12 cellular contexts compared by ENCODE assay signal in genomic region chr6:82906951-82907350, GRCh38.
DNase-seq lines count a peak whose midpoint lies in the region; ATAC-seq and TF ChIP-seq lines count a peak whose summit lies in the region.
"Had no signal": no experiment of that assay in that cellular context is flagged by ENCODE, and none has a peak within 500 bp of the region (broad histone marks: within the 10 kb centered on the region; RNA-seq: fewer than 3 reads in every experiment).

No MANE protein-coding gene starts in this region.

- H3K23me2 ChIP-seq in H9 (ENCODE audit: insufficient read length, low read depth, low read length, poor library complexity, severe bottlenecking): no peaks in the 10 kb centered on the region

- no peak overlapping the region for H4K5ac ChIP-seq in H9 (ENCODE audit: insufficient read length, low read depth, low read length)

- H2BK5ac ChIP-seq in H9 (ENCODE audit: insufficient read length, low read length): no peak overlapping the region

- no peak overlapping the region for H2BK20ac ChIP-seq in H9 (ENCODE audit: low read depth, low read length, poor library complexity, severe bottlenecking)

- DNase-seq in EL: peak; percentile 79
- peak; percentile 12 to 35 for DNase-seq in PC-9
- DNase-seq in nephron progenitor cell: no peak
- no peak for DNase-seq in H9
- DNase-seq in sciatic nerve (ENCODE audit: low spot score): no peak
- DNase-seq: CD4-positive, alpha-beta memory T cell; immature natural killer cell had no signal

- H3K4ac ChIP-seq in H9 (ENCODE audit: low read depth, low read length): no peak overlapping the region

- no peak overlapping the region for H3K9ac ChIP-seq in H9 (ENCODE audit: extremely low read depth, insufficient read length, low read length)

- H3K4me2 ChIP-seq in PC-9 (no peak overlapping the region), H9 (ENCODE audit: insufficient read depth, insufficient read length, low read length) (no peak overlapping the region)

- no peaks in the 10 kb centered on the region for H3K9me3 ChIP-seq in PC-9 (ENCODE audit: insufficient read depth, low read depth)
- H3K9me3 ChIP-seq in H9 (ENCODE audit: control insufficient read depth, low read depth, low read length): no peaks in the 10 kb centered on the region

- H3K36me3 Mint-ChIP-seq in nephron progenitor cell (ENCODE audit: low read depth): no peaks in the 10 kb centered on the region
- no peaks in the 10 kb centered on the region for H3K36me3 Mint-ChIP-seq in H9 (ENCODE audit: insufficient read depth in 1 of 3, low read depth in 3 of 3)

- ATAC-seq in esophagus mucosa (peak; percentile 52), HG03025 (IDR thresholded peaks at IDR 0.05; ENCODE audit: low FRiP score, unreplicated experiment) (no peak), sciatic nerve (no peak), HG02642 (IDR thresholded peaks at IDR 0.05; ENCODE audit: poor library complexity, unreplicated experiment) (no peak)
- ATAC-seq: GM12878 had no signal

- H2BK15ac ChIP-seq in H9 (ENCODE audit: low read depth, low read length): no peak overlapping the region

- H2AFZ ChIP-seq in PC-9 (no peak overlapping the region), H9 (ENCODE audit: low read length) (no peak overlapping the region)

- peaks cover 9% of the 10 kb centered on the region for H3K4me1 ChIP-seq in PC-9 (replicated peaks; ENCODE audit: insufficient read depth)
- no peaks in the 10 kb centered on the region for H3K4me1 ChIP-seq in H9 (ENCODE audit: insufficient read depth, low read length)

- H3K4me3 ChIP-seq in PC-9: no peak overlapping the region
- H3K4me3 ChIP-seq: GM12878 had no signal

- POLR2A ChIA-PET in PC-9 (lab: Charles Lee; ENCODE audit: unreplicated experiment): no interaction called here

- intact Hi-C loops in PC-9 (cut with micrococcal nuclease; ENCODE audit: unreplicated experiment) (no loop called here), sciatic nerve (cut with DNase I) (no loop called here)

- H3K79me1 ChIP-seq in H9 (ENCODE audit: insufficient read depth, low read depth, low read length, poor library complexity, severe bottlenecking): no peaks in the 10 kb centered on the region

- no peak overlapping the region for H2AK5ac ChIP-seq in H9 (ENCODE audit: insufficient read length, low read length)

- 0 out of 2 replicates have a peak, but pooled peaks cover 4% of the 10 kb centered on the region for H3F3A ChIP-seq in PC-9 (ENCODE audit: insufficient read depth, low read depth)

- H3K27me3 ChIP-seq in PC-9 (ENCODE audit: insufficient read depth, low read depth) (no peaks in the 10 kb centered on the region), H9 (ENCODE audit: insufficient read depth, low read length) (no peaks in the 10 kb centered on the region)

- no peak overlapping the region for H3K18ac ChIP-seq in H9 (ENCODE audit: insufficient read length, low read depth, low read length)

- CTCF ChIA-PET in PC-9 (lab: Charles Lee): no interaction called here

- H2BK12ac ChIP-seq in H9 (ENCODE audit: insufficient read length, low read depth, low read length): no peak overlapping the region

- no peak overlapping the region for H3K23ac ChIP-seq in H9 (ENCODE audit: insufficient read length, low read depth, low read length)

- H2BK120ac ChIP-seq in H9 (ENCODE audit: low read depth, low read length, poor library complexity, severe bottlenecking): no peak overlapping the region

- H3K56ac ChIP-seq in H9 (ENCODE audit: insufficient read length, low read depth, low read length): no peak overlapping the region

- H4K20me1 ChIP-seq in PC-9 (ENCODE audit: insufficient read depth): no peaks in the 10 kb centered on the region
- H4K20me1 ChIP-seq in H9 (ENCODE audit: control insufficient read depth, insufficient read depth, insufficient read length): no peaks in the 10 kb centered on the region

- no TSS peak for BruUV-seq in PC-9 (replicated peaks; lab: Mats Ljungman, UMichigan)

- H3K27ac Mint-ChIP-seq in nephron progenitor cell: peak overlapping the region; percentile 42
- no peak overlapping the region; a peak in 1 of 7 replicates for H3K27ac Mint-ChIP-seq in H9
- H3K27ac Mint-ChIP-seq: CD4-positive, alpha-beta memory T cell; immature natural killer cell had no signal

- peaks cover 79% of the 10 kb centered on the region for H3K4me1 Mint-ChIP-seq in nephron progenitor cell
- peaks cover 3% of the 10 kb centered on the region in 2 experiments; a peak in 2 of 4 replicates for H3K4me1 Mint-ChIP-seq in H9
- H3K4me1 Mint-ChIP-seq: CD4-positive, alpha-beta memory T cell; immature natural killer cell had no signal

- no peaks in the 10 kb centered on the region for H3K79me2 ChIP-seq in PC-9 (ENCODE audit: low read depth)
- no peaks in the 10 kb centered on the region for H3K79me2 ChIP-seq in H9 (ENCODE audit: insufficient read depth, low read length)

- no peaks in the 10 kb centered on the region for H3K36me3 ChIP-seq in PC-9 (ENCODE audit: low read depth)

- no peak overlapping the region for H3T11ph ChIP-seq in H9 (ENCODE audit: low read length)

- H3K9me3 Mint-ChIP-seq in nephron progenitor cell (no peaks in the 10 kb centered on the region), H9 (no peaks in the 10 kb centered on the region)
- H3K9me3 Mint-ChIP-seq: CD4-positive, alpha-beta memory T cell; immature natural killer cell had no signal

- no peak overlapping the region for H4K91ac ChIP-seq in H9 (ENCODE audit: insufficient read length, low read depth, low read length)

- H3K27ac ChIP-seq in PC-9: no peak overlapping the region
- no peak overlapping the region for H3K27ac ChIP-seq in H9 (ENCODE audit: insufficient read length, low read depth, low read length)
- H3K27ac ChIP-seq: epithelial cell of prostate had no signal

- TF ChIP-seq CTCF in PC-9 (conservative IDR thresholded peaks at IDR 0.05): no peak
- TF ChIP-seq CTCF in nephron progenitor cell (IDR thresholded peaks at IDR 0.05): no peak
- TF ChIP-seq CTCF in H9 (conservative IDR thresholded peaks at IDR 0.05): no peak

- H4K8ac ChIP-seq in H9 (replicated peaks; ENCODE audit: insufficient read length, low read depth, low read length): no peak overlapping the region

- H3K9me2 ChIP-seq in PC-9 (ENCODE audit: insufficient read depth): no peaks in the 10 kb centered on the region

- no peak overlapping the region for H3K14ac ChIP-seq in H9 (ENCODE audit: insufficient read depth, low read length)

- H3K4me3 Mint-ChIP-seq in nephron progenitor cell: no peak overlapping the region
- H3K4me3 Mint-ChIP-seq in H9: no peak overlapping the region
- H3K4me3 Mint-ChIP-seq: CD4-positive, alpha-beta memory T cell; immature natural killer cell had no signal

- no CpG with 5 or more reads among the region's 1 CpG for WGBS in H9 (ENCODE audit: extremely low coverage, insufficient read length, low lambda C conversion rate)

- no peaks in the 10 kb centered on the region for H3K27me3 Mint-ChIP-seq in nephron progenitor cell (ENCODE audit: low read depth, poor library complexity)
- no peaks in the 10 kb centered on the region; the same call in 1 of the 2 replicates for H3K27me3 Mint-ChIP-seq in H9 (ENCODE audit: low read depth)
- H3K27me3 Mint-ChIP-seq: CD4-positive, alpha-beta memory T cell had no signal

Comparison
In these comparisons a context has a peak if more than half of its experiments do, and no peak if none do; other contexts are left out.
1. DNase-seq: peak in EL (single experiment) and PC-9 (2 of 2); none in nephron progenitor cell (single experiment), H9 (single experiment) and sciatic nerve (single experiment).